Comparison of ENCODE assay signal across 25 cellular contexts in genomic region chr12:72549184-72549583, GRCh38.
"Had no signal": no experiment of that assay in that cellular context is flagged by ENCODE, and none has a peak within 500 bp of the region (broad histone marks: within the 10 kb centered on the region; RNA-seq: fewer than 3 reads in every experiment).

No MANE protein-coding gene starts in this region.

- H3K4me3 ChIP-seq: colonic mucosa, coronary artery, dorsolateral prefrontal cortex, esophagus muscularis mucosa, esophagus squamous epithelium, gastrocnemius medialis, gastroesophageal sphincter, heart left ventricle, heart right ventricle had no signal

- H3K4me3 Mint-ChIP-seq: dendritic cell treated with granulocyte-macrophage colony-stimulating factor and Interleukin-4, amounts not matched to agents 40 ng/mL and 50 ng/mL, for 4 days; effector memory CD8-positive, alpha-beta T cell; endodermal cell had no signal

- H3K9me3 ChIP-seq: colonic mucosa, esophagus muscularis mucosa, esophagus squamous epithelium, gastrocnemius medialis, gastroesophageal sphincter, heart left ventricle, heart right ventricle had no signal

- ATAC-seq: effector memory CD8-positive, alpha-beta T cell; esophagus mucosa; foreskin keratinocyte; gastrocnemius medialis; gastroesophageal sphincter; heart left ventricle; heart right ventricle had no signal

- H3K4me1 ChIP-seq: colonic mucosa, esophagus muscularis mucosa, esophagus squamous epithelium, foreskin keratinocyte, gastroesophageal sphincter, heart left ventricle, heart right ventricle had no signal

- H3K27ac ChIP-seq: colonic mucosa, coronary artery, dorsolateral prefrontal cortex, epithelial cell of prostate, esophagus muscularis mucosa, esophagus squamous epithelium, foreskin keratinocyte, gastrocnemius medialis, gastroesophageal sphincter, heart left ventricle, heart right ventricle had no signal

- H3K27me3 ChIP-seq: colonic mucosa, esophagus muscularis mucosa, esophagus squamous epithelium, foreskin keratinocyte, gastrocnemius medialis, gastroesophageal sphincter, heart left ventricle, heart right ventricle had no signal

- H3K27me3 Mint-ChIP-seq: dendritic cell treated with granulocyte-macrophage colony-stimulating factor and Interleukin-4, amounts not matched to agents 40 ng/mL and 50 ng/mL, for 4 days; effector memory CD8-positive, alpha-beta T cell had no signal

- DNase-seq: colonic mucosa; cortex of kidney; dermis blood vessel endothelial cell; dorsolateral prefrontal cortex; effector CD4-positive, alpha-beta T cell; effector CD8-positive, alpha-beta T cell; effector memory CD4-positive, alpha-beta T cell; effector memory CD8-positive, alpha-beta T cell; endodermal cell; erythroblast; esophagus squamous epithelium; foreskin fibroblast; foreskin melanocyte; gastrocnemius medialis; glutamatergic neuron; head of caudate nucleus; heart left ventricle; heart right ventricle had no signal

- H3K9me3 Mint-ChIP-seq: endodermal cell had no signal

- H3K27ac Mint-ChIP-seq: dendritic cell treated with granulocyte-macrophage colony-stimulating factor and Interleukin-4, amounts not matched to agents 40 ng/mL and 50 ng/mL, for 4 days; effector memory CD8-positive, alpha-beta T cell; endodermal cell had no signal

- H3K36me3 ChIP-seq: colonic mucosa, esophagus muscularis mucosa, esophagus squamous epithelium, gastrocnemius medialis, gastroesophageal sphincter, heart left ventricle, heart right ventricle had no signal
